ENCODE assay signal across 14 cellular contexts in genomic region chr10:31399171-31399570, GRCh38.
"Had no signal": no experiment of that assay in that cellular context is flagged by ENCODE, and none has a peak within 500 bp of the region (broad histone marks: within the 10 kb centered on the region; RNA-seq: fewer than 3 reads in every experiment).

No MANE protein-coding gene starts in this region.

- H3K9me3 Mint-ChIP-seq: activated CD4-positive, alpha-beta T cell treated with anti-CD3 and anti-CD28 coated beads, Interleukin-2, amount 10 ng/mL, durations not matched to agents 7 days and 5 days; activated T-cell treated with anti-CD3 and anti-CD28 coated beads, Interleukin-2, amount 50 U/mL, for 72 hours; stimulated activated naive CD8-positive, alpha-beta T cell treated with anti-CD3 and anti-CD28 coated beads, Interleukin-15, Interleukin-2, amounts not matched to agents 100 ng/mL and 50 ng/mL, for 24 hours had no signal

- H3K27ac Mint-ChIP-seq: activated CD4-positive, alpha-beta T cell treated with anti-CD3 and anti-CD28 coated beads, Interleukin-2, amount 10 ng/mL, durations not matched to agents 7 days and 5 days; activated T-cell treated with anti-CD3 and anti-CD28 coated beads, Interleukin-2, amount 50 U/mL, for 72 hours; stimulated activated naive CD8-positive, alpha-beta T cell treated with anti-CD3 and anti-CD28 coated beads, Interleukin-15, Interleukin-2, amounts not matched to agents 100 ng/mL and 50 ng/mL, for 24 hours had no signal

- ATAC-seq: activated T-cell treated with anti-CD3 and anti-CD28 coated beads, Interleukin-2, amount 50 U/mL, for 72 hours had no signal

- H3K27me3 ChIP-seq: suprapubic skin, upper lobe of left lung had no signal

- H3K36me3 ChIP-seq: suprapubic skin, upper lobe of left lung had no signal

- H3K27me3 Mint-ChIP-seq: activated CD4-positive, alpha-beta T cell treated with anti-CD3 and anti-CD28 coated beads, Interleukin-2, amount 10 ng/mL, durations not matched to agents 7 days and 5 days; stimulated activated naive CD8-positive, alpha-beta T cell treated with anti-CD3 and anti-CD28 coated beads, Interleukin-15, Interleukin-2, amounts not matched to agents 100 ng/mL and 50 ng/mL, for 24 hours had no signal

- H3K27ac ChIP-seq: suprapubic skin, upper lobe of left lung had no signal

- FAIRE-seq: bronchial epithelial cell, colon, endometrium, kidney had no signal

- H3K4me3 ChIP-seq: suprapubic skin, upper lobe of left lung had no signal

- DNase-seq: activated CD4-positive, alpha-beta T cell treated with anti-CD3 and anti-CD28 coated beads, Interleukin-2, amount 10 ng/mL, durations not matched to agents 7 days and 5 days; activated CD8-positive, alpha-beta memory T cell treated with anti-CD3 and anti-CD28 coated beads, Interleukin-2, amount 50 U/mL, for 48 hours; activated gamma-delta T cell treated with Interleukin-2 at 50 U/mL for 16 hours; activated T-cell treated with anti-CD3 and anti-CD28 coated beads, Interleukin-2, amount 50 U/mL, for 72 hours; kidney; mesendoderm; stimulated activated CD4-positive, alpha-beta T cell treated with anti-CD3 and anti-CD28 coated beads, Interleukin-15, amount 100 ng/mL, for 24 hours; stimulated activated CD4-positive, alpha-beta T cell treated with anti-CD3 and anti-CD28 coated beads, Interleukin-4, amount 100 ng/mL, for 1 hour; upper lobe of left lung had no signal

- H3K4me3 Mint-ChIP-seq: activated CD4-positive, alpha-beta T cell treated with anti-CD3 and anti-CD28 coated beads, Interleukin-2, amount 10 ng/mL, durations not matched to agents 7 days and 5 days; activated T-cell treated with anti-CD3 and anti-CD28 coated beads, Interleukin-2, amount 50 U/mL, for 72 hours; stimulated activated naive CD8-positive, alpha-beta T cell treated with anti-CD3 and anti-CD28 coated beads, Interleukin-15, Interleukin-2, amounts not matched to agents 100 ng/mL and 50 ng/mL, for 24 hours had no signal

- H3K9me3 ChIP-seq: suprapubic skin, upper lobe of left lung had no signal
